ENCODE assay signal across 16 cellular contexts in genomic region chr12:91419809-91420208, GRCh38.
"Had no signal": no experiment of that assay in that cellular context is flagged by ENCODE, and none has a peak within 500 bp of the region (broad histone marks: within the 10 kb centered on the region; RNA-seq: fewer than 3 reads in every experiment).

No MANE protein-coding gene starts in this region.

- DNase-seq: colonic mucosa; dermis blood vessel endothelial cell; erythroblast; gastrocnemius medialis; left colon; left ventricle myocardium superior; mesendoderm; naive thymus-derived CD4-positive, alpha-beta T cell; nephron progenitor cell; psoas muscle; sigmoid colon; small intestine; stimulated activated CD4-positive, alpha-beta T cell treated with anti-CD3 and anti-CD28 coated beads, Interleukin-12 subunit alpha, Interleukin-12 subunit beta, amount 100 ng/mL, for 4 hours; stimulated activated naive CD4-positive, alpha-beta T cell treated with Interleukin-2 at 50 U/mL for 16 hours; trophoblast cell had no signal

- FAIRE-seq: endothelial cell of umbilical vein, small intestine had no signal

- ATAC-seq: gastrocnemius medialis; left colon; left ventricle myocardium superior; naive thymus-derived CD4-positive, alpha-beta T cell; psoas muscle had no signal

- H3K9me3 Mint-ChIP-seq: naive thymus-derived CD4-positive, alpha-beta T cell; nephron progenitor cell had no signal

- H3K4me1 Mint-ChIP-seq: naive thymus-derived CD4-positive, alpha-beta T cell had no signal

- H3K27ac Mint-ChIP-seq: naive thymus-derived CD4-positive, alpha-beta T cell had no signal

- H3K4me3 Mint-ChIP-seq: naive thymus-derived CD4-positive, alpha-beta T cell; nephron progenitor cell had no signal
